Comparison of ENCODE assay signal across 1 cellular context in genomic region chr4:55346851-55347255, GRCh38.
TF ChIP-seq lines count a peak whose summit lies in the region.

No MANE protein-coding gene starts in this region.

TF ChIP-seq in H1, 55 proteins besides CTCF, POLR2A, EP300 and RAD21 (continued from another document):
- no peak for TF ChIP-seq ZNF274 (IDR thresholded peaks at IDR 0.05; ENCODE audit: borderline replicate concordance, extremely low read depth, low read length)
